ENCODE assay signal across 11 cellular contexts in the genomic region with DNA sequence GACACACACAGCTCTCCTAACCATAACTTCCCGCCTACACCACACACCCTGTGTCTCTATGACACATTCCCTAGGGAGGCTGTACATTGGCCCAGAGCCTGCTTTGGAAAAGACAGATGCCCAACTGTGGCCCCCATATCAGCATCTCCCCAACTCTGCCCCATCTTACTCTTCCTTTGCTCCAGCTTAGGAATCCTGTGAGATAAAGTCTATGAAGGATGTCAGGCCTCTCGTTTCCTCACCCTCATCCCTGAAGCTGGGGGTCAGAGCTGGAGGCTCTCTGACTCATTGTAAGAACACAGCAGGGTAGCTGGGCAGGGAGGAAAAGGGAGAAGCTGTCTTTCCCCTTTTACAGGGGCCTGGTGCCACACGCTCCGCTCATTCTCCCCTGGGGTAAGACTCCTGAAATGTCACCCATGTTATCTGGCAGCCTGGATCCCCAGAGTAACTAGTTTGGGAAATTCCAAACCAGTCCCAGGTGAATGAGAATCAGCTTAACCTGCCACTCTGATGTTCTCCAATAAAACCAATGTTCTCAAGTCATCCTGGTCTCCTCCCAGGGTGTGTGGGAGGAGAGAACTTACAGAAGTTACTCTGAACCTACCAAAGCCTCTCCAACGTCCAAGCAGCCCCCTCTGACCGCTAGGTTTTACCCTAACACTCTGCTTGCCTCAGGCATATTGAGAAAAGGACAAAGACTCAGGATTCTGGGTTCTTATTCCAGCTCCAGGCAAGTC. TPM values are rescaled to one million over a fixed set of nuclear protein-coding genes. Genes with fewer than 3 reads are reported as not detected.
DNase-seq lines count a peak whose midpoint lies in the region; ATAC-seq and TF ChIP-seq lines count a peak whose summit lies in the region.
"Had no signal": no experiment of that assay in that cellular context is flagged by ENCODE, and none has a peak within 500 bp of the region (broad histone marks: within the 10 kb centered on the region; RNA-seq: fewer than 3 reads in every experiment).

No MANE protein-coding gene starts in this region.

- peak overlapping the region; percentile 39 for H3K27ac ChIP-seq in RWPE2 (ENCODE audit: poor library complexity, severe bottlenecking)
- peak overlapping the region; percentile 97 to 100 for H3K27ac ChIP-seq in esophagus (ENCODE audit: low read depth in 2 of 2, low read length in 1 of 2)
- H3K27ac ChIP-seq in skin epidermis = peak overlapping the region in 20 of 21 experiments; percentile 56 to 94 (median 84)
- H3K27ac ChIP-seq: testis had no signal

- peaks cover 21% of the 10 kb centered on the region for H3K36me3 Mint-ChIP-seq in activated T-cell treated with anti-CD3 and anti-CD28 coated beads, Interleukin-2, amount 50 U/mL, for 24 hours (ENCODE audit: low read depth)
- peaks cover 0 to 4% (median 0%) of the 10 kb centered on the region in 3 donors for H3K36me3 Mint-ChIP-seq in immature natural killer cell

- H3K4me3 Mint-ChIP-seq in activated T-cell treated with anti-CD3 and anti-CD28 coated beads, Interleukin-2, amount 50 U/mL, for 24 hours = no peak overlapping the region
- no peak overlapping the region for H3K4me3 Mint-ChIP-seq in immature natural killer cell

- H3K9me3 ChIP-seq in RWPE2 (ENCODE audit: severe bottlenecking) (no peaks in the 10 kb centered on the region), esophagus (ENCODE audit: control insufficient read depth in 2 of 2, insufficient read depth in 1 of 2, low read depth in 1 of 2, low read length in 1 of 2) (no peaks in the 10 kb centered on the region)
- H3K9me3 ChIP-seq: testis had no signal

- H3K27me3 ChIP-seq in RWPE2 (ENCODE audit: insufficient read depth, poor library complexity, severe bottlenecking) = no peaks in the 10 kb centered on the region
- no peaks in the 10 kb centered on the region for H3K27me3 ChIP-seq in esophagus (ENCODE audit: control insufficient read depth in 1 of 2, insufficient read depth in 2 of 2, low read length in 2 of 2)
- H3K27me3 ChIP-seq: testis had no signal

- 44 to 62% methylated on average over 6 of the region's 6 CpGs for WGBS in esophagus, 2 donors

- H3K27ac Mint-ChIP-seq in activated T-cell treated with anti-CD3 and anti-CD28 coated beads, Interleukin-2, amount 50 U/mL, for 24 hours = no peak overlapping the region
- peak overlapping the region in 1 of 6 donors; percentile 30 for H3K27ac Mint-ChIP-seq in immature natural killer cell

- H3K9me3 Mint-ChIP-seq in activated T-cell treated with anti-CD3 and anti-CD28 coated beads, Interleukin-2, amount 50 U/mL, for 24 hours = no peaks in the 10 kb centered on the region
- no peaks in the 10 kb centered on the region for H3K9me3 Mint-ChIP-seq in immature natural killer cell

- H3K36me3 ChIP-seq in RWPE2 (ENCODE audit: low read depth) (no peaks in the 10 kb centered on the region), esophagus (ENCODE audit: control insufficient read depth in 2 of 2, insufficient read depth in 2 of 2, low read length in 1 of 2) (peaks cover 0 to 7% of the 10 kb centered on the region in 2 donors)

- H3K4me1 Mint-ChIP-seq in activated T-cell treated with anti-CD3 and anti-CD28 coated beads, Interleukin-2, amount 50 U/mL, for 24 hours (ENCODE audit: low read depth) = peaks cover 15% of the 10 kb centered on the region
- H3K4me1 Mint-ChIP-seq in immature natural killer cell = peaks cover 8% of the 10 kb centered on the region in 2 donors

- H3K27me3 Mint-ChIP-seq in activated T-cell treated with anti-CD3 and anti-CD28 coated beads, Interleukin-2, amount 50 U/mL, for 24 hours = no peaks in the 10 kb centered on the region
- H3K27me3 Mint-ChIP-seq in immature natural killer cell (ENCODE audit: low read depth in 3 of 3) = peaks cover 0 to 4% (median 2%) of the 10 kb centered on the region in 3 donors

- ATAC-seq in RWPE2 (ENCODE audit: low read depth) = peak; percentile 43

- no peak for TF ChIP-seq CTCF in RWPE2 (IDR thresholded peaks at IDR 0.05; ENCODE audit: poor library complexity, severe bottlenecking)

- peaks cover 32% of the 10 kb centered on the region for H3K4me1 ChIP-seq in RWPE2 (ENCODE audit: insufficient read depth, poor library complexity, severe bottlenecking)
- H3K4me1 ChIP-seq in esophagus (ENCODE audit: control insufficient read depth in 2 of 2, insufficient read depth in 2 of 2, low read length in 1 of 2) = peaks cover 3 to 12% of the 10 kb centered on the region in 2 donors

- H3K4me3 ChIP-seq in RWPE2 (ENCODE audit: severe bottlenecking) (no peak overlapping the region), esophagus (ENCODE audit: low read depth in 1 of 2, low read length in 2 of 2) (peak overlapping the region; percentile 14 to 85), skin epidermis (peak overlapping the region in 3 of 7 experiments; percentile 56 to 70 (median 59))
- H3K4me3 ChIP-seq: testis had no signal

- DNase-seq in HCEC 1CT (peak; percentile 46), RWPE2 (ENCODE audit: low spot score) (no peak), kidney glomerular epithelial cell (lab: John Stamatoyannopoulos, UW) (no peak), immature natural killer cell (no peak), NCI-H446 treated with DMSO at 0.1 percent for 48 hours (lab: John Stamatoyannopoulos, UW) (no peak)
- no peak for DNase-seq in activated T-cell treated with anti-CD3 and anti-CD28 coated beads, Interleukin-2, amount 50 U/mL, for 24 hours
- DNase-seq: left ventricle myocardium superior, NCI-H2107, testis had no signal

RNA-seq across cellular contexts. Expression of a gene that starts 2.8 kb away (rescaled TPM):
- polyA plus RNA-seq in esophagus = 100 to 1,000 TPM; 109 to 282 TPM
- not detected for polyA plus RNA-seq in immature natural killer cell

RNA-seq across cellular contexts. Expression of a gene that starts 39.0 kb away (rescaled TPM):
- polyA plus RNA-seq in esophagus = 10 to 100 TPM in 1 of 2 donors, 1 to 10 TPM in 1; 9.1 to 15.3 TPM
- 10 to 100 TPM in 1 of 3 donors, 1 to 10 TPM in 2; 4.0 to 14.2 (median 5.2) TPM for polyA plus RNA-seq in immature natural killer cell

RNA-seq across cellular contexts. Expression of a gene that starts 39.8 kb away (rescaled TPM):
- polyA plus RNA-seq in esophagus = 10 to 100 TPM; 24.3 to 24.6 TPM
- 10 to 100 TPM; 24.5 to 53.5 (median 27.7) TPM for polyA plus RNA-seq in immature natural killer cell

RNA-seq across cellular contexts. Expression of a gene that starts 58.3 kb away (rescaled TPM):
- 10 to 100 TPM; 42.1 to 59.5 TPM for polyA plus RNA-seq in esophagus
- 10 to 100 TPM in 2 of 3 donors, 1 to 10 TPM in 1; 5.6 to 16.2 (median 11.1) TPM for polyA plus RNA-seq in immature natural killer cell

Comparison
In these comparisons a context has a peak if more than half of its experiments do, and no peak if none do; other contexts are left out.
1. H3K27ac ChIP-seq: peak in every context shown above with its lines; median percentile 98 in esophagus; 84 in skin epidermis; 39 in RWPE2.
2. RNA of a gene that starts 2.8 kb away (polyA plus RNA-seq): 109 to 282 TPM in esophagus; not detected in immature natural killer cell; every median in the first group is over 100 times any median in the second.